16 cellular contexts compared by ENCODE assay signal in the genomic region with DNA sequence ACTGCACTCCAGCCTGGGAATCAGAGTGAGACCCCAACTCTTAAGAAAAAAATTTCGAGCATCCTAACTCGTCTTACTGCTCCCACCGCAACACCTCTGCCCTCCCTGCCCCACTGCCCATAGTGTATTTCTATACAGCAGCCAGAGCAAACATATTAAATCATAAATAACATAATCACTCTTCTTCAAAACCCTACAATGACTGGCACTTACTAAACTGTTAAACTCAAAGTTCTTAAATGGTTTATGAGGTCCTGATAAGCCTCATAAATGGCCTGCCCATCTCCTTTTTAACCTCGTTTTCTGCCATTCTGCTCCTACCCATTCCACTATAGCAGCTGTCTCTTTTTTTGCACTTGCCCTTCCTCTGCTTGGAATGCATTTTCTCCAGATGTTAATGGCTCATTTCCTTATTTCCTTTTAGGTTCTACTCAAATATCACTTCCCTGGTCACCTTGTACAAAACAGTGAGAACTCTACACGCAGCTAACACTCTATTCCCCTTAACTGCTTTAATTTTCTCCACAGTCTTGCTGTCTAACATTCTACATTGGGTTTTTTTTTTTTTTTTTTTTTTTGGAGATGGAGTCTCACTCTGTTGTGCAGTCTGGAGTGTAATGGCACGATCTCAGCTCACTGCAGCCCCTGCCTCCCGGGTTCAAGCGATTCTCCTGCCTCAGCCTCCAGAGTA. TPM values are rescaled to one million over a fixed set of nuclear protein-coding genes. Genes with fewer than 3 reads are reported as not detected.
DNase-seq lines count a peak whose midpoint lies in the region; ATAC-seq, FAIRE-seq and TF ChIP-seq lines count a peak whose summit lies in the region.
"Had no signal": no experiment of that assay in that cellular context is flagged by ENCODE, and none has a peak within 500 bp of the region (broad histone marks: within the 10 kb centered on the region; RNA-seq: fewer than 3 reads in every experiment).

No MANE protein-coding gene starts in this region.

- no peak for DNase-seq in CD4-positive, alpha-beta memory T cell
- DNase-seq in Karpas-422 (no peak), H1 (ENCODE audit: low read depth in 1 of 2, low spot score in 2 of 2) (no peak)
- no peak for DNase-seq in natural killer cell treated with Interleukin-12 subunit alpha and Interleukin-12 subunit beta and Interleukin-15 and Interleukin-18, amount 100 ng/mL, for 72 hours (ENCODE audit: low spot score)
- no peak for DNase-seq in stimulated activated naive CD4-positive, alpha-beta T cell treated with Interleukin-2 at 50 U/mL for 16 hours (lab: John Stamatoyannopoulos, UW)
- DNase-seq in activated CD4-positive, alpha-beta T cell treated with anti-CD3 and anti-CD28 coated beads, Interleukin-2, amount 50 U/mL, for 4 hours: no peak
- DNase-seq: GOT3; NCI-H1105 treated with DMSO at 0.1 percent for 48 hours; NCI-H187; NCI-H446; NCI-H69; NK-92 treated with Interleukin-12 subunit alpha and Interleukin-12 subunit beta, amount 100 ng/mL, for 24 hours had no signal

- peak overlapping the region in 3 of 8 donors; percentile 20 to 25 (median 23) for H3K4me3 Mint-ChIP-seq in CD4-positive, alpha-beta memory T cell
- H3K4me3 Mint-ChIP-seq in natural killer cell treated with Interleukin-12 subunit alpha and Interleukin-12 subunit beta and Interleukin-15 and Interleukin-18, amount 100 ng/mL, for 72 hours: no peak overlapping the region

- CTCF ChIA-PET in CD4-positive, alpha-beta memory T cell (lab: Charles Lee; ENCODE audit: partially characterized antibody): no interaction called here
- CTCF ChIA-PET in H1 (lab: Charles Lee; ENCODE audit: partially characterized antibody): no interaction called here

- no peak overlapping the region for H4K91ac ChIP-seq in H1 (replicated peaks; ENCODE audit: insufficient read length, low read length)

- H3K36me3 ChIP-seq in CD4-positive, alpha-beta memory T cell (ENCODE audit: insufficient read depth, low read length): no peaks in the 10 kb centered on the region
- no peaks in the 10 kb centered on the region for H3K36me3 ChIP-seq in Karpas-422 (ENCODE audit: insufficient read depth, low read length)
- no peaks in the 10 kb centered on the region for H3K36me3 ChIP-seq in H1 (ENCODE audit: control insufficient read depth in 2 of 4, insufficient read depth in 4 of 4, low read length in 3 of 4)

- no peak overlapping the region for H3K27ac ChIP-seq in CD4-positive, alpha-beta memory T cell (ENCODE audit: low read depth, low read length)
- H3K27ac ChIP-seq in Karpas-422 (ENCODE audit: low read length) (peak overlapping the region; percentile 91), H1 (ENCODE audit: low read depth, low read length) (no peak overlapping the region)
- H3K27ac ChIP-seq: A549, C4-2B had no signal

- no peak for FAIRE-seq in H1 (lab: Jason Lieb, UNC)
- FAIRE-seq: A549 had no signal

- H3K23me2 ChIP-seq in H1 (ENCODE audit: low read depth, low read length): no peaks in the 10 kb centered on the region

- peak overlapping the region; percentile 43; the same call in 1 of the 2 replicates for H4K8ac ChIP-seq in H1 (ENCODE audit: extremely low read depth, insufficient read depth, low read length)

- no peak overlapping the region for H3K4ac ChIP-seq in H1 (replicated peaks; ENCODE audit: insufficient read length, low read depth, low read length)

- POLR2A ChIA-PET in CD4-positive, alpha-beta memory T cell (lab: Charles Lee; ENCODE audit: partially characterized antibody): no interaction called here
- POLR2A ChIA-PET in H1 (lab: Charles Lee; ENCODE audit: partially characterized antibody): no interaction called here

- no peaks in the 10 kb centered on the region for H3K27me3 Mint-ChIP-seq in CD4-positive, alpha-beta memory T cell
- no peaks in the 10 kb centered on the region for H3K27me3 Mint-ChIP-seq in natural killer cell treated with Interleukin-12 subunit alpha and Interleukin-12 subunit beta and Interleukin-15 and Interleukin-18, amount 100 ng/mL, for 72 hours

- no peaks in the 10 kb centered on the region for H3K27me3 ChIP-seq in CD4-positive, alpha-beta memory T cell (ENCODE audit: insufficient read depth, low read length)
- no peaks in the 10 kb centered on the region for H3K27me3 ChIP-seq in Karpas-422 (ENCODE audit: low read length)
- no peaks in the 10 kb centered on the region for H3K27me3 ChIP-seq in H1 (replicated peaks in 1 of 4; ENCODE audit: control insufficient read depth in 3 of 4, extremely low read depth in 1 of 4, insufficient read depth in 3 of 4, low read length in 3 of 4)

- H4K5ac ChIP-seq in H1 (ENCODE audit: insufficient read length, low read depth, low read length): no peak overlapping the region

- TF ChIP-seq POLR2A in H1 (IDR thresholded peaks at IDR 0.05; ENCODE audit: control extremely low read depth in 1 of 2, low read depth in 2 of 2, low read length in 2 of 2): no peak

- no peak overlapping the region for H2BK20ac ChIP-seq in H1 (ENCODE audit: low read length)

- peaks cover 92% of the 10 kb centered on the region for H3K79me2 ChIP-seq in Karpas-422 (ENCODE audit: low read length)
- H3K79me2 ChIP-seq in H1 (ENCODE audit: control insufficient read depth in 1 of 2, insufficient read depth in 2 of 2, low read length in 2 of 2): peaks cover 0 to 61% of the 10 kb centered on the region in 2 experiments; a peak in 3 of 4 replicates

- peaks cover 8% of the 10 kb centered on the region for H3K79me1 ChIP-seq in H1 (ENCODE audit: low read depth, low read length)

- intact Hi-C loops in CD4-positive, alpha-beta memory T cell (cut with micrococcal nuclease): no loop called here

- H2BK15ac ChIP-seq in H1 (ENCODE audit: low read length): no peak overlapping the region

- H3K4me2 ChIP-seq in Karpas-422 (ENCODE audit: low read depth, low read length, poor library complexity, severe bottlenecking) (peak overlapping the region; percentile 44), H1 (ENCODE audit: insufficient read depth in 1 of 2, low read depth in 2 of 2, low read length in 2 of 2) (no peak overlapping the region)
- H3K4me2 ChIP-seq: A549 had no signal

- no peaks in the 10 kb centered on the region for H3K9me3 Mint-ChIP-seq in CD4-positive, alpha-beta memory T cell
- H3K9me3 Mint-ChIP-seq in natural killer cell treated with Interleukin-12 subunit alpha and Interleukin-12 subunit beta and Interleukin-15 and Interleukin-18, amount 100 ng/mL, for 72 hours: no peaks in the 10 kb centered on the region

- H3K9me2 ChIP-seq in Karpas-422 (replicated peaks; ENCODE audit: insufficient read depth, low read length): no peaks in the 10 kb centered on the region

- H2BK5ac ChIP-seq in H1 (ENCODE audit: low read depth, low read length): no peak overlapping the region

- no peaks in the 10 kb centered on the region for H3K9me3 ChIP-seq in CD4-positive, alpha-beta memory T cell (ENCODE audit: control insufficient read depth in 1 of 2, low read length in 2 of 2)
- H3K9me3 ChIP-seq in Karpas-422 (ENCODE audit: low read length) (no peaks in the 10 kb centered on the region), H1 (ENCODE audit: insufficient read depth in 2 of 2, low read depth in 1 of 2, low read length in 1 of 2) (no peaks in the 10 kb centered on the region)
- H3K9me3 ChIP-seq: A549 had no signal

- H2AK5ac ChIP-seq in H1 (ENCODE audit: low read depth, low read length): no peak overlapping the region

- peak overlapping the region in 6 of 7 donors; percentile 0 to 64 (median 16) for H3K27ac Mint-ChIP-seq in CD4-positive, alpha-beta memory T cell
- peak overlapping the region; percentile 10 to 91 for H3K27ac Mint-ChIP-seq in natural killer cell treated with Interleukin-12 subunit alpha and Interleukin-12 subunit beta and Interleukin-15 and Interleukin-18, amount 100 ng/mL, for 72 hours

- H3K9ac ChIP-seq in Karpas-422 (ENCODE audit: low read length) (no peak overlapping the region), H1 (replicated peaks in 1 of 4; ENCODE audit: extremely low read depth in 1 of 4, low read depth in 3 of 4, low read length in 3 of 4) (no peak overlapping the region)

- no peak overlapping the region for H3K56ac ChIP-seq in H1 (replicated peaks; ENCODE audit: insufficient read length, low read depth, low read length)

- WGBS in H1 (ENCODE audit: extremely low coverage in 1 of 2, insufficient coverage in 1 of 2, insufficient read length in 1 of 2, insufficient replicate concordance in 2 of 2, low coverage in 1 of 2, low lambda C conversion rate in 2 of 2, missing lambda C conversion rate in 1 of 2), 2 experiments: 86% methylated on average over 8 of the region's 8 CpGs; no CpG with 5 or more reads in 1 of the 2 experiments

- H3K4me3 ChIP-seq in CD4-positive, alpha-beta memory T cell (ENCODE audit: low read length in 2 of 2): no peak overlapping the region
- H3K4me3 ChIP-seq in Karpas-422 (ENCODE audit: low read length) (no peak overlapping the region), H1 (ENCODE audit: extremely low read depth in 1 of 4, insufficient read depth in 2 of 4, low read depth in 3 of 4, low read length in 4 of 4) (no peak overlapping the region)
- H3K4me3 ChIP-seq: A549 had no signal

- no peak overlapping the region for H3K23ac ChIP-seq in H1 (ENCODE audit: insufficient read length)

- H2AFZ ChIP-seq in Karpas-422 (ENCODE audit: low read length) (no peak overlapping the region), H1 (ENCODE audit: low read length) (no peak overlapping the region)

- no peak for TF ChIP-seq EP300 in H1 (IDR thresholded peaks at IDR 0.05; ENCODE audit: borderline replicate concordance in 1 of 2, low read depth in 2 of 2, low read length in 2 of 2)

- no peak overlapping the region for H2BK12ac ChIP-seq in H1 (ENCODE audit: low read depth, low read length)

- ATAC-seq in natural killer cell treated with Interleukin-12 subunit alpha and Interleukin-12 subunit beta and Interleukin-15 and Interleukin-18, amount 100 ng/mL, for 72 hours: no peak
- no peak for ATAC-seq in HG03457 (IDR thresholded peaks at IDR 0.05; ENCODE audit: unreplicated experiment)
- no peak for ATAC-seq in HG02678 (IDR thresholded peaks at IDR 0.05; ENCODE audit: unreplicated experiment)

- H3K18ac ChIP-seq in H1 (ENCODE audit: extremely low read depth, low read length): no peak overlapping the region

- TF ChIP-seq RAD21 in H1 (IDR thresholded peaks at IDR 0.05 in 1 of 2, conservative IDR thresholded peaks at IDR 0.05 in 1 of 2; ENCODE audit: low read depth in 2 of 2, low read length in 2 of 2): no peak

- TF ChIP-seq CTCF in H1 (IDR thresholded peaks at IDR 0.05; ENCODE audit: control extremely low read depth in 1 of 3, insufficient read depth in 1 of 3, low read depth in 1 of 3, low read length in 3 of 3): no peak

- peaks cover 62 to 88% (median 74%) of the 10 kb centered on the region in 4 donors for H3K4me1 Mint-ChIP-seq in CD4-positive, alpha-beta memory T cell
- peaks cover 55 to 65% of the 10 kb centered on the region in 2 donors for H3K4me1 Mint-ChIP-seq in natural killer cell treated with Interleukin-12 subunit alpha and Interleukin-12 subunit beta and Interleukin-15 and Interleukin-18, amount 100 ng/mL, for 72 hours (ENCODE audit: low read depth in 2 of 2)

- H3K14ac ChIP-seq in H1 (ENCODE audit: insufficient read length): no peak overlapping the region

- peaks cover 88% of the 10 kb centered on the region for H3K4me1 ChIP-seq in CD4-positive, alpha-beta memory T cell (ENCODE audit: insufficient read depth, low read length)
- H3K4me1 ChIP-seq in Karpas-422 (ENCODE audit: low read length) (peaks cover 82% of the 10 kb centered on the region), H1 (replicated peaks in 1 of 4; ENCODE audit: control insufficient read depth in 3 of 4, insufficient read depth in 4 of 4, low read length in 3 of 4) (peaks cover 0 to 5% (median 0%) of the 10 kb centered on the region in 4 experiments; a peak in 1 of 7 replicates)
- H3K4me1 ChIP-seq: A549 had no signal

- no peaks in the 10 kb centered on the region for H3K36me3 Mint-ChIP-seq in CD4-positive, alpha-beta memory T cell
- no peaks in the 10 kb centered on the region for H3K36me3 Mint-ChIP-seq in natural killer cell treated with Interleukin-12 subunit alpha and Interleukin-12 subunit beta and Interleukin-15 and Interleukin-18, amount 100 ng/mL, for 72 hours

- H4K20me1 ChIP-seq in Karpas-422 (ENCODE audit: insufficient read depth, low read depth, low read length) (no peaks in the 10 kb centered on the region), H1 (replicated peaks in 1 of 2; ENCODE audit: control insufficient read depth in 1 of 2, insufficient read depth in 2 of 2, low read length in 2 of 2) (peaks cover 0 to 3% of the 10 kb centered on the region in 2 experiments)

- no peak overlapping the region for H2BK120ac ChIP-seq in H1 (replicated peaks; ENCODE audit: low read depth, low read length)

RNA-seq across cellular contexts. Expression of gene CDK17, which starts 45.2 kb away (rescaled TPM):
- total RNA-seq in CD4-positive, alpha-beta memory T cell: 10 to 100 TPM; 66.9 to 67.4 TPM
- 10 to 100 TPM; 30.5 to 31.5 TPM for polyA plus RNA-seq in CD4-positive, alpha-beta memory T cell
- total RNA-seq in Karpas-422 (2014; rRNA removed; shearing (Covaris generic); ENCODE audit: low replicate concordance): 35.6 and 71.2 TPM in 2 replicates
- total RNA-seq in H1 (2021; fragmentation: NEBNext Ultra II Directional; extraction: Animal tissue kit (Norgen Biotek cat#: 25700)): 17.6 and 20.0 TPM in 2 replicates
- 5.5 and 5.8 TPM in 2 replicates for polyA plus RNA-seq in H1 (2011; rRNA removed)
- polyA plus RNA-seq in H1 (2011; cell fraction: cytosol; rRNA removed): 6.7 TPM
- 4.9 TPM for polyA plus RNA-seq in H1 (2011; cell fraction: nucleus; rRNA removed)
- polyA plus RNA-seq in H1 (2012, experiment 1 of 2): 6.0 to 15.2 TPM (median 9.9 TPM) in 4 replicates
- polyA plus RNA-seq in H1 (2012, experiment 2 of 2): 0.83 TPM
- 9.2 TPM for polyA plus RNA-seq in H1 (2013, experiment 1 of 2)
- 9.2 TPM for polyA plus RNA-seq in H1 (2013, experiment 2 of 2)
- polyA minus RNA-seq in H1 (2011; rRNA and poly(A)+ RNA removed): 25.6 and 40.3 TPM in 2 replicates
- 14.2 TPM for polyA minus RNA-seq in H1 (2011; cell fraction: cytosol; rRNA and poly(A)+ RNA removed)
- polyA minus RNA-seq in H1 (2011; cell fraction: nucleus; rRNA and poly(A)+ RNA removed): 63.1 TPM
- total RNA-seq in natural killer cell treated with Interleukin-12 subunit alpha and Interleukin-12 subunit beta and Interleukin-15 and Interleukin-18, amount 100 ng/mL, for 72 hours: 10 to 100 TPM; 66.9 to 82.1 TPM
